ENCODE assay signal across 8 cellular contexts in genomic region chr20:4814696-4815252, GRCh38. TPM values are rescaled to one million over a fixed set of nuclear protein-coding genes. Genes with fewer than 3 reads are reported as not detected.
DNase-seq lines count a peak whose midpoint lies in the region; ATAC-seq and TF ChIP-seq lines count a peak whose summit lies in the region.

No MANE protein-coding gene starts in this region.

- peak overlapping the region; percentile 95 for H3K4me3 Mint-ChIP-seq in stimulated activated effector memory CD8-positive, alpha-beta T cell treated with anti-CD3 and anti-CD28 coated beads, Interleukin-12 subunit alpha, Interleukin-12 subunit beta, amount 100 ng/mL, for 72 hours

- CTCF ChIA-PET in GM10248 (lab: Yijun Ruan, JAX), result interaction anchor here (1.1 to 2.6 kb wide), 7 partner anchors 18 to 312 kb away, joined by 3 to 12 read pairs (median 6); partner anchors contain the start of gene CDS2

- POLR2A ChIA-PET in GM10248 (lab: Yijun Ruan, JAX), result no interaction called here

- DNase-seq in GM10248 (ENCODE audit: extremely low spot score), result peak; percentile 71
- DNase-seq in NB4 (ENCODE audit: low read depth), result peak; percentile 88
- DNase-seq in activated T-helper 9 cell treated with anti-CD3 and anti-CD28 coated beads, Interleukin-2, amount 50 U/mL, for 16 hours (ENCODE audit: low read depth), result peak; percentile 71
- peak; percentile 76 for DNase-seq in lower lobe of right lung
- peak; percentile 41 to 86 for DNase-seq in stimulated activated effector memory CD8-positive, alpha-beta T cell treated with anti-CD3 and anti-CD28 coated beads, Interleukin-12 subunit alpha, Interleukin-12 subunit beta, amount 100 ng/mL, for 72 hours (ENCODE audit: low spot score in 2 of 2)
- DNase-seq in SW 1271 (lab: John Stamatoyannopoulos, UW), result no peak
- DNase-seq in G401 (ENCODE audit: low spot score), result no peak

- in situ Hi-C loops in G401 (cut with HindIII; ENCODE audit: low sequenced_read_pairs), result no loop called here

- H3K36me3 Mint-ChIP-seq in stimulated activated effector memory CD8-positive, alpha-beta T cell treated with anti-CD3 and anti-CD28 coated beads, Interleukin-12 subunit alpha, Interleukin-12 subunit beta, amount 100 ng/mL, for 72 hours, result peaks cover 70% of the 10 kb centered on the region

- TF ChIP-seq POLR2A in NB4 (IDR thresholded peaks at IDR 0.05; ENCODE audit: extremely low read depth, insufficient read length), result peak; percentile 18

- intact Hi-C loops in lower lobe of right lung (cut with DNase I), result no loop called here

- no peaks in the 10 kb centered on the region for H3K9me3 Mint-ChIP-seq in stimulated activated effector memory CD8-positive, alpha-beta T cell treated with anti-CD3 and anti-CD28 coated beads, Interleukin-12 subunit alpha, Interleukin-12 subunit beta, amount 100 ng/mL, for 72 hours

- peak overlapping the region; percentile 84 for H3K27ac ChIP-seq in lower lobe of right lung

- no peaks in the 10 kb centered on the region for H3K27me3 ChIP-seq in lower lobe of right lung (ENCODE audit: low read depth)

- H3K4me3 ChIP-seq in NB4 (ENCODE audit: low read depth, low read length) (peak overlapping the region; percentile 66), lower lobe of right lung (peak overlapping the region; percentile 45)

- H3K4me1 ChIP-seq in lower lobe of right lung, result peaks cover 65% of the 10 kb centered on the region

- TF ChIP-seq CTCF in GM10248 (IDR thresholded peaks at IDR 0.05; ENCODE audit: control extremely low read depth, extremely low read depth, low read depth, missing control alignments) (peak; percentile 7), NB4 (IDR thresholded peaks at IDR 0.05; ENCODE audit: low read depth, low read length) (no peak), lower lobe of right lung (IDR thresholded peaks at IDR 0.05) (no peak)

- H3K27ac Mint-ChIP-seq in stimulated activated effector memory CD8-positive, alpha-beta T cell treated with anti-CD3 and anti-CD28 coated beads, Interleukin-12 subunit alpha, Interleukin-12 subunit beta, amount 100 ng/mL, for 72 hours, result peak overlapping the region; percentile 100

- H3K36me3 ChIP-seq in lower lobe of right lung, result no peaks in the 10 kb centered on the region

- H3K4me1 Mint-ChIP-seq in stimulated activated effector memory CD8-positive, alpha-beta T cell treated with anti-CD3 and anti-CD28 coated beads, Interleukin-12 subunit alpha, Interleukin-12 subunit beta, amount 100 ng/mL, for 72 hours, result peaks cover 69% of the 10 kb centered on the region

- ATAC-seq in GM21723 (IDR thresholded peaks at IDR 0.05; ENCODE audit: unreplicated experiment), result peak; percentile 47
- peak; percentile 69 to 77 for ATAC-seq in lower lobe of right lung
- ATAC-seq in stimulated activated effector memory CD8-positive, alpha-beta T cell treated with anti-CD3 and anti-CD28 coated beads, Interleukin-12 subunit alpha, Interleukin-12 subunit beta, amount 100 ng/mL, for 72 hours, result peak; percentile 71

- no peaks in the 10 kb centered on the region for H3K9me3 ChIP-seq in lower lobe of right lung

RNA-seq across cellular contexts. Expression of gene RASSF2, which starts 8.6 kb away (rescaled TPM):
- total RNA-seq in lower lobe of right lung, result 29.7 TPM
- 1.7 and 3.4 TPM in 2 replicates for total RNA-seq in G401 (2014; rRNA removed; shearing (Covaris generic))

Comparison
In these comparisons a context has a peak if more than half of its experiments do, and no peak if none do; other contexts are left out.
1. DNase-seq: peak in GM10248 (single experiment), NB4 (single experiment), activated T-helper 9 cell treated with anti-CD3 and anti-CD28 coated beads, Interleukin-2, amount 50 U/mL, for 16 hours (single experiment), lower lobe of right lung (single experiment) and stimulated activated effector memory CD8-positive, alpha-beta T cell treated with anti-CD3 and anti-CD28 coated beads, Interleukin-12 subunit alpha, Interleukin-12 subunit beta, amount 100 ng/mL, for 72 hours (2 of 2); none in SW 1271 (0 of 2) and G401 (single experiment).
2. Peak in every context shown above with its lines, with median percentiles within 50 percentile points of each other: ATAC-seq.